ENCODE assay signal across 8 cellular contexts in the genomic region with DNA sequence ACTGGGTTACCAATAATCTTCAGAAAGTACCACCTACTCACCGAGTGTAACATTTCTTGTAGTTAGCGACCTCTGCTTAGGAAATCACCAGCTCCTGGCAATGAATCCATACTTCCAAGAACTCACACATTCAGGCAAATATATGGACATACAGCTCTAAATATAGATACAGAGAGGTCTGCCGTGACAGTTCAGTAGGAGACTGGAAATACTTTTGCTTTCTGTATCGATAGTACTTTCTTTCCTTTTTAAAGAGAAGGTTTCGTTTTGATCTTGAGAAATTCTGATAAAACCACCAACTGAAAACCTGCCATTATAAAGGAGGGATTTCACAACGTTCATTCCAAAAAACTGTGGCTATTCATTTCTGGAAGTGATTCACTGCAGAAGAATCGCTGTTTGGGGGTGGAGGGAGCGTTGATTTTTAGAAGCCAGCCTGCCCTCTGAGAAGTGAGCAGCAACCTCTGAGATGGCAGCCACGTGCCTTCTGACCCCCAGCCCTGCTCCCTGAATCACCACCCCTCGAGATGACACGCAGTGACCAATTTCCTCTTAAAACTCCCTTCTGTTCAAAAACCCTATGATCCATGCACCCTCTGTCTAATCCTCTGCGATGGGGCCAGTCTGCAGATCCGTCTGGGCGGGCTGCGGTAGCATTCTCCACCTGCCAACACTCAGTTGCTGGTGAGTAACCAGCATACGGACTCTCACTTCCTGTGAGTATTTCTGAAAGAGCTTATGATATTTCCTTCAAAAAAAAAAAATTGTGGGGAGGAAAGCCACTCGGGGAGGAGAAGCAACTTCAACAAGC.
DNase-seq lines count a peak whose midpoint lies in the region; ATAC-seq and TF ChIP-seq lines count a peak whose summit lies in the region.

No MANE protein-coding gene starts in this region.

- H3K4me1 ChIP-seq in A673 (ENCODE audit: insufficient read depth, low read length, poor library complexity, severe bottlenecking) (peaks cover 50% of the 10 kb centered on the region), Peyer's patch (peaks cover 0 to 73% (median 16%) of the 10 kb centered on the region in 4 donors), vagina (peaks cover 96% of the 10 kb centered on the region)

- H3K27me3 ChIP-seq in A673 (replicated peaks; ENCODE audit: insufficient read depth, low read depth, low read length, poor library complexity) = no peaks in the 10 kb centered on the region
- H3K27me3 ChIP-seq in Peyer's patch = no peaks in the 10 kb centered on the region
- H3K27me3 ChIP-seq in vagina = no peaks in the 10 kb centered on the region

- intact Hi-C loops in A673 (cut with micrococcal nuclease; ENCODE audit: unreplicated experiment) = no loop called here
- intact Hi-C loops in vagina (cut with DNase I) = no loop called here

- CTCF ChIA-PET in A673 (lab: Charles Lee) = interaction anchor here (0.7 to 1.0 kb wide), 2 partner anchors 16 to 127 kb away, joined by 3 to 5 read pairs; no protein-coding TSS in a partner anchor

- H3K36me3 ChIP-seq in A673 (ENCODE audit: insufficient read depth, low read length, poor library complexity, severe bottlenecking) (peaks cover 30% of the 10 kb centered on the region), Peyer's patch (no peaks in the 10 kb centered on the region), vagina (no peaks in the 10 kb centered on the region)

- no peaks in the 10 kb centered on the region for H3K27me3 Mint-ChIP-seq in activated T-helper 17 cell treated with anti-CD3 and anti-CD28 coated beads, Interleukin-2, amount 50 U/mL, for 72 hours

- H3K27ac ChIP-seq in A673 (ENCODE audit: low read depth, low read length, poor library complexity, severe bottlenecking) = peak overlapping the region; percentile 94
- peak overlapping the region; percentile 78 to 88 (median 86) for H3K27ac ChIP-seq in Peyer's patch
- peak overlapping the region; percentile 93 for H3K27ac ChIP-seq in vagina

- peaks cover 100% of the 10 kb centered on the region for H3K36me3 Mint-ChIP-seq in activated T-helper 17 cell treated with anti-CD3 and anti-CD28 coated beads, Interleukin-2, amount 50 U/mL, for 72 hours (ENCODE audit: low read depth)

- H3K27ac Mint-ChIP-seq in activated T-helper 17 cell treated with anti-CD3 and anti-CD28 coated beads, Interleukin-2, amount 50 U/mL, for 72 hours = peak overlapping the region; percentile 92

- TF ChIP-seq CTCF in A673 (conservative IDR thresholded peaks at IDR 0.05; ENCODE audit: low read depth, low read length) (no peak), Peyer's patch (IDR thresholded peaks at IDR 0.05) (no peak), foreskin fibroblast (IDR thresholded peaks at IDR 0.05; ENCODE audit: low read depth, low read length) (no peak), vagina (IDR thresholded peaks at IDR 0.05) (no peak)

- TF ChIP-seq POLR2A in Peyer's patch (IDR thresholded peaks at IDR 0.05) (peak in 1 of 2 donors; percentile 65), vagina (IDR thresholded peaks at IDR 0.05) (peak in 1 of 2 donors; percentile 19)

- H3K4me3 Mint-ChIP-seq in activated T-helper 17 cell treated with anti-CD3 and anti-CD28 coated beads, Interleukin-2, amount 50 U/mL, for 72 hours = peak overlapping the region; percentile 91

- H3K4me1 Mint-ChIP-seq in activated T-helper 17 cell treated with anti-CD3 and anti-CD28 coated beads, Interleukin-2, amount 50 U/mL, for 72 hours = peaks cover 74% of the 10 kb centered on the region

- H3K4me3 ChIP-seq in A673 (ENCODE audit: low read depth, low read length, poor library complexity, severe bottlenecking) (peak overlapping the region; percentile 60), Peyer's patch (peak overlapping the region; percentile 35 to 53 (median 52)), foreskin fibroblast (ENCODE audit: low read depth in 1 of 2, low read length in 2 of 2) (peak overlapping the region; percentile 64 to 79), vagina (peak overlapping the region; percentile 39 to 44)

- DNase-seq in A673 (ENCODE audit: low spot score) = peak; percentile 89
- peak; percentile 77 to 90 (median 82) for DNase-seq in Peyer's patch
- DNase-seq in foreskin fibroblast = peak; percentile 99 to 100
- DNase-seq in renal cortical epithelial cell (ENCODE audit: low read depth) = peak; percentile 97
- DNase-seq in vagina (ENCODE audit: extremely low spot score in 2 of 2) = peak in 1 of 2 donors; percentile 92

- peak; percentile 90 for ATAC-seq in GM18907 (IDR thresholded peaks at IDR 0.05; ENCODE audit: unreplicated experiment)
- peak; percentile 91 for ATAC-seq in HG03135 (IDR thresholded peaks at IDR 0.05; ENCODE audit: unreplicated experiment)
- ATAC-seq in activated T-helper 17 cell treated with anti-CD3 and anti-CD28 coated beads, Interleukin-2, amount 50 U/mL, for 72 hours (replicated peaks) = peak; percentile 72

- POLR2A ChIA-PET in A673 (lab: Charles Lee; ENCODE audit: low non-redundant PET) = interaction anchor here (0.6 kb wide), 1 partner anchor 276 kb away, joined by 4 read pairs; no protein-coding TSS in a partner anchor

- H3K9me3 ChIP-seq in A673 (ENCODE audit: low read depth, low read length, poor library complexity, severe bottlenecking) = no peaks in the 10 kb centered on the region
- H3K9me3 ChIP-seq in Peyer's patch = no peaks in the 10 kb centered on the region
- H3K9me3 ChIP-seq in vagina = no peaks in the 10 kb centered on the region

- no peaks in the 10 kb centered on the region for H3K9me3 Mint-ChIP-seq in activated T-helper 17 cell treated with anti-CD3 and anti-CD28 coated beads, Interleukin-2, amount 50 U/mL, for 72 hours

- BruUV-seq in A673 (replicated peaks; lab: Mats Ljungman, UMichigan) = no TSS peak
